Comparison of ENCODE assay signal across 1 cellular context in the genomic region with DNA sequence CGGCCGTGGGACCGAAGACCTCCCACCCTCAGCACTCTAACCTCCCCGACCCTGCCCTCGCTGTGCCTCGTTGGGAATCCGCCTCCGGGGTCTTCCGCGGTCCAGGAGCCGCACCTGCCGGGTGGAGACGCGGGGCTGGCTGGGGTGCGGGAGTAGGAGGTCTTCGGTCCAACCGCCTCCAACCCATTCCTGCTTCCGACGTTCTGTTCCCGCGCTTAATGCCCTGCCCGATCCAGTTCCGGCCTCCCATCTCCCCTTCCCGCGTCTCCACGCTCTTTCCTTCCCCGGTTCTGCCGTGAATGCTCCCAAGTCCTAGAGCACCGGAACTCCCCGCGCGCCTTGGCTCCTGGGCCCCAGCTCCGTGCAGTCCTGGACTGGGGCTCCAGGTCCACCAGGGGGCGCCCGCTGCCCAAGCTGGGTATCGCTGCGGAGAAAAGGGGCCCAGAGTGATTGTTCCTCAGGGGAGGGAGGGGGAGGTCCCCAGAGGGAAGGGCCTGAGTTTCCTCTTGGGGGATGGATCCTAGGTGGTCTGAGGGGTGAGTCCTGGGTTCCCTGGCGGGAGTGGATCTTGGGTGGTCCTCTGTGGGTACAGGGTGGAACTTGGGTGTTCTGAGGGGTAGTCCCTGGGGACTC.
TF ChIP-seq lines count a peak whose summit lies in the region.

No MANE protein-coding gene starts in this region.

TF ChIP-seq in K562, 482 proteins besides CTCF, POLR2A, EP300 and RAD21 (continued from another document and continues in another):
- TF ChIP-seq, protein P1, sequence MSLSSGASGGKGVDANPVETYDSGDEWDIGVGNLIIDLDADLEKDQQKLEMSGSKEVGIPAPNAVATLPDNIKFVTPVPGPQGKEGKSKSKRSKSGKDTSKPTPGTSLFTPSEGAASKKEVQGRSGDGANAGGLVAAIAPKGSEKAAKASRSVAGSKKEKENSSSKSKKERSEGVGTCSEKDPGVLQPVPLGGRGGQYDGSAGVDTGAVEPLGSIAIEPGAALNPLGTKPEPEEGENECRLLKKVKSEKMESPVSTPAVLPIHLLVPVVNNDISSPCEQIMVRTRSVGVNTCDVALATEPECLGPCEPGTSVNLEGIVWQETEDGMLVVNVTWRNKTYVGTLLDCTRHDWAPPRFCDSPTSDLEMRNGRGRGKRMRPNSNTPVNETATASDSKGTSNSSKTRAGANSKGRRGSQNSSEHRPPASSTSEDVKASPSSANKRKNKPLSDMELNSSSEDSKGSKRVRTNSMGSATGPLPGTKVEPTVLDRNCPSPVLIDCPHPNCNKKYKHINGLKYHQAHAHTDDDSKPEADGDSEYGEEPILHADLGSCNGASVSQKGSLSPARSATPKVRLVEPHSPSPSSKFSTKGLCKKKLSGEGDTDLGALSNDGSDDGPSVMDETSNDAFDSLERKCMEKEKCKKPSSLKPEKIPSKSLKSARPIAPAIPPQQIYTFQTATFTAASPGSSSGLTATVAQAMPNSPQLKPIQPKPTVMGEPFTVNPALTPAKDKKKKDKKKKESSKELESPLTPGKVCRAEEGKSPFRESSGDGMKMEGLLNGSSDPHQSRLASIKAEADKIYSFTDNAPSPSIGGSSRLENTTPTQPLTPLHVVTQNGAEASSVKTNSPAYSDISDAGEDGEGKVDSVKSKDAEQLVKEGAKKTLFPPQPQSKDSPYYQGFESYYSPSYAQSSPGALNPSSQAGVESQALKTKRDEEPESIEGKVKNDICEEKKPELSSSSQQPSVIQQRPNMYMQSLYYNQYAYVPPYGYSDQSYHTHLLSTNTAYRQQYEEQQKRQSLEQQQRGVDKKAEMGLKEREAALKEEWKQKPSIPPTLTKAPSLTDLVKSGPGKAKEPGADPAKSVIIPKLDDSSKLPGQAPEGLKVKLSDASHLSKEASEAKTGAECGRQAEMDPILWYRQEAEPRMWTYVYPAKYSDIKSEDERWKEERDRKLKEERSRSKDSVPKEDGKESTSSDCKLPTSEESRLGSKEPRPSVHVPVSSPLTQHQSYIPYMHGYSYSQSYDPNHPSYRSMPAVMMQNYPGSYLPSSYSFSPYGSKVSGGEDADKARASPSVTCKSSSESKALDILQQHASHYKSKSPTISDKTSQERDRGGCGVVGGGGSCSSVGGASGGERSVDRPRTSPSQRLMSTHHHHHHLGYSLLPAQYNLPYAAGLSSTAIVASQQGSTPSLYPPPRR (CRISPR knock-in tag; IDR thresholded peaks at IDR 0.05; ENCODE audit: borderline replicate concordance) = no peak
- no peak for TF ChIP-seq DNMT1 (IDR thresholded peaks at IDR 0.05)
- peak; percentile 53 for TF ChIP-seq ETS1 (conservative IDR thresholded peaks at IDR 0.05; ENCODE audit: control insufficient read depth, low read depth, low read length)
- TF ChIP-seq RAD51 (IDR thresholded peaks at IDR 0.05; ENCODE audit: borderline replicate concordance, low read depth) = no peak
- TF ChIP-seq ZFP1 (CRISPR knock-in tag; IDR thresholded peaks at IDR 0.05) = no peak
- TF ChIP-seq ASH1L (IDR thresholded peaks at IDR 0.05; ENCODE audit: borderline replicate concordance, low read depth, partially characterized antibody) = no peak
- TF ChIP-seq HNRNPH1 (optimal IDR thresholded peaks at IDR 0.05; ENCODE audit: low read depth, low read length) = no peak
- peak; percentile 61 for TF ChIP-seq ZNF384 (IDR thresholded peaks at IDR 0.05; ENCODE audit: low read depth, low read length)
- TF ChIP-seq ERF (CRISPR knock-in tag; IDR thresholded peaks at IDR 0.05) = no peak
- no peak for TF ChIP-seq FOXK1 (CRISPR knock-in tag; IDR thresholded peaks at IDR 0.05; ENCODE audit: borderline replicate concordance)
- TF ChIP-seq ZNF165 (CRISPR knock-in tag; IDR thresholded peaks at IDR 0.05; ENCODE audit: borderline replicate concordance) = no peak
- TF ChIP-seq, protein P2, sequence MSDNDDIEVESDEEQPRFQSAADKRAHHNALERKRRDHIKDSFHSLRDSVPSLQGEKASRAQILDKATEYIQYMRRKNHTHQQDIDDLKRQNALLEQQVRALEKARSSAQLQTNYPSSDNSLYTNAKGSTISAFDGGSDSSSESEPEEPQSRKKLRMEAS (CRISPR knock-in tag; IDR thresholded peaks at IDR 0.05) = no peak
- peak; percentile 70; the same call in 1 of the 2 replicates for TF ChIP-seq L3MBTL2 (IDR thresholded peaks at IDR 0.05)
- TF ChIP-seq ZNF239 (CRISPR knock-in tag; IDR thresholded peaks at IDR 0.05) = no peak
- TF ChIP-seq MEF2D (tag; conservative IDR thresholded peaks at IDR 0.05; ENCODE audit: low read depth) = no peak
- TF ChIP-seq CXXC5 (CRISPR knock-in tag; IDR thresholded peaks at IDR 0.05) = peak; percentile 58
- no peak for TF ChIP-seq SRSF9 (IDR thresholded peaks at IDR 0.05; ENCODE audit: borderline replicate concordance, low read depth, low read length)
- TF ChIP-seq FOSL1 (tag; conservative IDR thresholded peaks at IDR 0.05) = peak; percentile 23; the same call in 1 of the 2 replicates
- TF ChIP-seq, protein P3, sequence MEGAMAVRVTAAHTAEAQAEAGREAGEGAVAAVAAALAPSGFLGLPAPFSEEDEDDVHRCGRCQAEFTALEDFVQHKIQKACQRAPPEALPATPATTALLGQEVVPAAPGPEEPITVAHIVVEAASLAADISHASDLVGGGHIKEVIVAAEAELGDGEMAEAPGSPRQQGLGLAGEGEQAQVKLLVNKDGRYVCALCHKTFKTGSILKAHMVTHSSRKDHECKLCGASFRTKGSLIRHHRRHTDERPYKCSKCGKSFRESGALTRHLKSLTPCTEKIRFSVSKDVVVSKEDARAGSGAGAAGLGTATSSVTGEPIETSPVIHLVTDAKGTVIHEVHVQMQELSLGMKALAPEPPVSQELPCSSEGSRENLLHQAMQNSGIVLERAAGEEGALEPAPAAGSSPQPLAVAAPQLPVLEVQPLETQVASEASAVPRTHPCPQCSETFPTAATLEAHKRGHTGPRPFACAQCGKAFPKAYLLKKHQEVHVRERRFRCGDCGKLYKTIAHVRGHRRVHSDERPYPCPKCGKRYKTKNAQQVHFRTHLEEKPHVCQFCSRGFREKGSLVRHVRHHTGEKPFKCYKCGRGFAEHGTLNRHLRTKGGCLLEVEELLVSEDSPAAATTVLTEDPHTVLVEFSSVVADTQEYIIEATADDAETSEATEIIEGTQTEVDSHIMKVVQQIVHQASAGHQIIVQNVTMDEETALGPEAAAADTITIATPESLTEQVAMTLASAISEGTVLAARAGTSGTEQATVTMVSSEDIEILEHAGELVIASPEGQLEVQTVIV (CRISPR knock-in tag; IDR thresholded peaks at IDR 0.05; ENCODE audit: borderline replicate concordance) = no peak
- TF ChIP-seq, protein P4, sequence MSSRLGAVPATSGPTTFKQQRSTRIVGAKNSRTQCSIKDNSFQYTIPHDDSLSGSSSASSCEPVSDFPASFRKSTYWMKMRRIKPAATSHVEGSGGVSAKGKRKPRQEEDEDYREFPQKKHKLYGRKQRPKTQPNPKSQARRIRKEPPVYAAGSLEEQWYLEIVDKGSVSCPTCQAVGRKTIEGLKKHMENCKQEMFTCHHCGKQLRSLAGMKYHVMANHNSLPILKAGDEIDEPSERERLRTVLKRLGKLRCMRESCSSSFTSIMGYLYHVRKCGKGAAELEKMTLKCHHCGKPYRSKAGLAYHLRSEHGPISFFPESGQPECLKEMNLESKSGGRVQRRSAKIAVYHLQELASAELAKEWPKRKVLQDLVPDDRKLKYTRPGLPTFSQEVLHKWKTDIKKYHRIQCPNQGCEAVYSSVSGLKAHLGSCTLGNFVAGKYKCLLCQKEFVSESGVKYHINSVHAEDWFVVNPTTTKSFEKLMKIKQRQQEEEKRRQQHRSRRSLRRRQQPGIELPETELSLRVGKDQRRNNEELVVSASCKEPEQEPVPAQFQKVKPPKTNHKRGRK (tag; IDR thresholded peaks at IDR 0.05) = no peak
- TF ChIP-seq ZKSCAN8 (CRISPR knock-in tag; IDR thresholded peaks at IDR 0.05) = no peak
- no peak for TF ChIP-seq GABPB2 (CRISPR knock-in tag; conservative IDR thresholded peaks at IDR 0.05)
- no peak for TF ChIP-seq ZNF584 (CRISPR knock-in tag; IDR thresholded peaks at IDR 0.05; ENCODE audit: low read depth)
- no peak for TF ChIP-seq CCNT2 (IDR thresholded peaks at IDR 0.05; ENCODE audit: borderline replicate concordance, extremely low read depth, insufficient read length, low read depth, low read length)
- no peak for TF ChIP-seq PHB (CRISPR knock-in tag; IDR thresholded peaks at IDR 0.05)
- TF ChIP-seq ZBTB7A (IDR thresholded peaks at IDR 0.05; ENCODE audit: borderline replicate concordance, control insufficient read depth, low read depth, low read length) = peak; percentile 81
- no peak for TF ChIP-seq RBM17 (IDR thresholded peaks at IDR 0.05; ENCODE audit: borderline replicate concordance, low read depth, low read length)
- TF ChIP-seq, protein P5, sequence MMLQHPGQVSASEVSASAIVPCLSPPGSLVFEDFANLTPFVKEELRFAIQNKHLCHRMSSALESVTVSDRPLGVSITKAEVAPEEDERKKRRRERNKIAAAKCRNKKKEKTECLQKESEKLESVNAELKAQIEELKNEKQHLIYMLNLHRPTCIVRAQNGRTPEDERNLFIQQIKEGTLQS (IDR thresholded peaks at IDR 0.05) = no peak
- TF ChIP-seq, protein P5 (CRISPR knock-in tag; conservative IDR thresholded peaks at IDR 0.05) = 0 out of 2 replicates have a peak, but pooled peaks have one; percentile 51
- TF ChIP-seq PHTF2 (CRISPR knock-in tag; IDR thresholded peaks at IDR 0.05) = no peak
- TF ChIP-seq SMAD3 (CRISPR knock-in tag; conservative IDR thresholded peaks at IDR 0.05) = no peak
- 0 out of 2 replicates have a peak, but pooled peaks have one; percentile 20 for TF ChIP-seq ZBTB9 (CRISPR knock-in tag; IDR thresholded peaks at IDR 0.05)
- no peak for TF ChIP-seq ZEB2 (IDR thresholded peaks at IDR 0.05)
- 0 out of 2 replicates have a peak, but pooled peaks have one; percentile 58 for TF ChIP-seq ZNF175 (CRISPR knock-in tag; IDR thresholded peaks at IDR 0.05; ENCODE audit: low read depth)
- TF ChIP-seq NR3C1 (CRISPR knock-in tag; IDR thresholded peaks at IDR 0.05) = no peak
- no peak for TF ChIP-seq NCOA4 (IDR thresholded peaks at IDR 0.05; ENCODE audit: partially characterized antibody)
- no peak for TF ChIP-seq NFE2L1 (tag; IDR thresholded peaks at IDR 0.05; ENCODE audit: borderline replicate concordance, low read depth)
- TF ChIP-seq, protein P6, sequence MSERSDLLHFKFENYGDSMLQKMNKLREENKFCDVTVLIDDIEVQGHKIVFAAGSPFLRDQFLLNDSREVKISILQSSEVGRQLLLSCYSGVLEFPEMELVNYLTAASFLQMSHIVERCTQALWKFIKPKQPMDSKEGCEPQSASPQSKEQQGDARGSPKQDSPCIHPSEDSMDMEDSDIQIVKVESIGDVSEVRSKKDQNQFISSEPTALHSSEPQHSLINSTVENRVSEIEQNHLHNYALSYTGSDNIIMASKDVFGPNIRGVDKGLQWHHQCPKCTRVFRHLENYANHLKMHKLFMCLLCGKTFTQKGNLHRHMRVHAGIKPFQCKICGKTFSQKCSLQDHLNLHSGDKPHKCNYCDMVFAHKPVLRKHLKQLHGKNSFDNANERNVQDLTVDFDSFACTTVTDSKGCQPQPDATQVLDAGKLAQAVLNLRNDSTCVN (CRISPR knock-in tag; IDR thresholded peaks at IDR 0.05) = no peak
- TF ChIP-seq CCAR2 (IDR thresholded peaks at IDR 0.05; ENCODE audit: low read depth, low read length) = no peak
- no peak for TF ChIP-seq ZNF12 (CRISPR knock-in tag; IDR thresholded peaks at IDR 0.05)
- no peak for TF ChIP-seq NR2F6 (CRISPR knock-in tag; IDR thresholded peaks at IDR 0.05)
- peak in 1 of 2 experiments; percentile 64; a peak in 1 of 4 replicates for TF ChIP-seq KDM1A (IDR thresholded peaks at IDR 0.05)
- TF ChIP-seq ZNF75A (CRISPR knock-in tag; IDR thresholded peaks at IDR 0.05) = no peak
- TF ChIP-seq HOXB6 (CRISPR knock-in tag; IDR thresholded peaks at IDR 0.05; ENCODE audit: borderline replicate concordance) = no peak
- TF ChIP-seq SIX5 (IDR thresholded peaks at IDR 0.05; ENCODE audit: borderline replicate concordance in 1 of 2, insufficient read depth in 1 of 2, low read depth in 1 of 2, low read length in 2 of 2) = no peak
- no peak for TF ChIP-seq LARP7 (IDR thresholded peaks at IDR 0.05)
- no peak for TF ChIP-seq CEBPG (CRISPR knock-in tag; IDR thresholded peaks at IDR 0.05)
- no peak for TF ChIP-seq CEBPG (tag; conservative IDR thresholded peaks at IDR 0.05 in 1 of 2, IDR thresholded peaks at IDR 0.05 in 1 of 2)
- peak; percentile 44; the same call in 1 of the 2 replicates for TF ChIP-seq ELF4 (CRISPR knock-in tag; IDR thresholded peaks at IDR 0.05)
- no peak for TF ChIP-seq ZNF668 (CRISPR knock-in tag; IDR thresholded peaks at IDR 0.05)
- no peak for TF ChIP-seq HIVEP1 (CRISPR knock-in tag; IDR thresholded peaks at IDR 0.05)
- no peak for TF ChIP-seq SRSF7 (optimal IDR thresholded peaks at IDR 0.05; ENCODE audit: low read depth, low read length)
- TF ChIP-seq TGIF2 (CRISPR knock-in tag; IDR thresholded peaks at IDR 0.05) = no peak
- no peak for TF ChIP-seq ZBTB8A (IDR thresholded peaks at IDR 0.05; ENCODE audit: partially characterized antibody)
- no peak for TF ChIP-seq IRF1 (CRISPR knock-in tag; IDR thresholded peaks at IDR 0.05; ENCODE audit: borderline replicate concordance)
